ENCODE assay signal across 21 cellular contexts in genomic region chr11:106690923-106691322, GRCh38.
DNase-seq lines count a peak whose midpoint lies in the region; ATAC-seq, FAIRE-seq and TF ChIP-seq lines count a peak whose summit lies in the region.
"Had no signal": no experiment of that assay in that cellular context is flagged by ENCODE, and none has a peak within 500 bp of the region (broad histone marks: within the 10 kb centered on the region; RNA-seq: fewer than 3 reads in every experiment).

No MANE protein-coding gene starts in this region.

- no peak for TF ChIP-seq EP300 in SK-N-SH (IDR thresholded peaks at IDR 0.05; ENCODE audit: borderline replicate concordance in 1 of 2, low read depth in 1 of 2, low read length in 1 of 2)
- TF ChIP-seq EP300 in neural cell (conservative IDR thresholded peaks at IDR 0.05; ENCODE audit: poor library complexity, severe bottlenecking): peak; percentile 52

- 68% methylated on average over 1 of the region's 1 CpG for WGBS in SK-N-SH (ENCODE audit: low lambda C conversion rate)

- DNase-seq in SK-N-SH (no peak), osteoblast (ENCODE audit: insufficient read length, low spot score, missing footprints) (no peak), amygdala (lab: John Stamatoyannopoulos, UW) (no peak)
- DNase-seq: AML-193; Caco-2; Calu3; CD4-positive, alpha-beta T cell; CD8-positive, alpha-beta T cell; DMS79 treated with DMSO at 0.1 percent for 48 hours; EL; GF-D8 had no signal

- H3K27me3 ChIP-seq in SK-N-SH (ENCODE audit: insufficient read depth): no peaks in the 10 kb centered on the region
- no peaks in the 10 kb centered on the region for H3K27me3 ChIP-seq in neural cell (ENCODE audit: insufficient read depth, low read depth, low read length)
- H3K27me3 ChIP-seq in osteoblast (ENCODE audit: insufficient read depth, low read length): no peaks in the 10 kb centered on the region
- H3K27me3 ChIP-seq: BLaER1 treated with 17β-estradiol and CSF1 and Interleukin-3, amounts not matched to agents 10 nM and 100 nM had no signal

- H2AFZ ChIP-seq in SK-N-SH (ENCODE audit: low read depth) (no peak overlapping the region), neural cell (ENCODE audit: low read depth, low read length) (no peak overlapping the region), osteoblast (ENCODE audit: low read length) (no peak overlapping the region)

- H3K36me3 ChIP-seq in SK-N-SH (replicated peaks in 1 of 2; ENCODE audit: control insufficient read depth in 1 of 2, insufficient read depth in 2 of 2, low read length in 1 of 2) (no peaks in the 10 kb centered on the region), neural cell (ENCODE audit: insufficient read depth, low read length) (no peaks in the 10 kb centered on the region), osteoblast (ENCODE audit: insufficient read depth, low read length) (no peaks in the 10 kb centered on the region)
- H3K36me3 ChIP-seq: BLaER1 treated with 17β-estradiol and CSF1 and Interleukin-3, amounts not matched to agents 10 nM and 100 nM had no signal

- CTCF ChIA-PET in SK-N-SH (lab: Yijun Ruan, JAX): no interaction called here

- TF ChIP-seq RAD21 in SK-N-SH (IDR thresholded peaks at IDR 0.05; ENCODE audit: low read length): no peak
- no peak for TF ChIP-seq RAD21 in neural cell (conservative IDR thresholded peaks at IDR 0.05)

- H3K9ac ChIP-seq in SK-N-SH: no peak overlapping the region
- no peak overlapping the region for H3K9ac ChIP-seq in neural cell (ENCODE audit: low read length)
- H3K9ac ChIP-seq: BLaER1 treated with 17β-estradiol and CSF1 and Interleukin-3, amounts not matched to agents 10 nM and 100 nM had no signal

- no peaks in the 10 kb centered on the region for H3K9me2 ChIP-seq in SK-N-SH
- no peaks in the 10 kb centered on the region for H3K9me2 ChIP-seq in neural cell (ENCODE audit: insufficient read depth, low read length)

- peak; percentile 27 for FAIRE-seq in G401.6 (lab: Jason Lieb, UNC)
- FAIRE-seq: A204.1, D721Med, GM12891, GM19239 had no signal

- no peak for ATAC-seq in SK-N-SH treated with all-trans-retinoic acid at 6 μM for 48 hours
- ATAC-seq: CD8-positive, alpha-beta T cell had no signal

- H3F3A ChIP-seq in SK-N-SH (replicated peaks; ENCODE audit: insufficient read depth) (no peaks in the 10 kb centered on the region), neural cell (ENCODE audit: insufficient read depth, low read length, poor library complexity, severe bottlenecking) (no peaks in the 10 kb centered on the region)

- H3K4me2 ChIP-seq in SK-N-SH (no peak overlapping the region), neural cell (ENCODE audit: low read length) (no peak overlapping the region), osteoblast (ENCODE audit: insufficient read depth, low read length) (no peak overlapping the region)
- H3K4me2 ChIP-seq: BLaER1 treated with 17β-estradiol and CSF1 and Interleukin-3, amounts not matched to agents 10 nM and 100 nM had no signal

- TF ChIP-seq CTCF in SK-N-SH (IDR thresholded peaks at IDR 0.05) (no peak), neural cell (IDR thresholded peaks at IDR 0.05; ENCODE audit: poor library complexity, severe bottlenecking) (no peak), osteoblast (IDR thresholded peaks at IDR 0.05; ENCODE audit: extremely low read depth, low read depth, low read length) (no peak)

- H3K4me1 ChIP-seq in SK-N-SH (ENCODE audit: control insufficient read depth in 1 of 2, insufficient read depth in 2 of 2, low read depth in 1 of 2, low read length in 1 of 2) (peaks cover 0 to 3% of the 10 kb centered on the region in 2 experiments; a peak in 1 of 4 replicates), osteoblast (ENCODE audit: insufficient read depth, low read length) (no peaks in the 10 kb centered on the region)
- H3K4me1 ChIP-seq: BLaER1 treated with 17β-estradiol and CSF1 and Interleukin-3, amounts not matched to agents 10 nM and 100 nM had no signal

- no peaks in the 10 kb centered on the region for H3K79me2 ChIP-seq in SK-N-SH (ENCODE audit: insufficient read depth)
- no peaks in the 10 kb centered on the region for H3K79me2 ChIP-seq in neural cell (replicated peaks; ENCODE audit: insufficient read depth, low read length)
- H3K79me2 ChIP-seq in osteoblast (ENCODE audit: insufficient read depth, low read length): no peaks in the 10 kb centered on the region

- H4K20me1 ChIP-seq in SK-N-SH (ENCODE audit: insufficient read depth) (no peaks in the 10 kb centered on the region), neural cell (ENCODE audit: insufficient read depth) (no peaks in the 10 kb centered on the region), osteoblast (ENCODE audit: insufficient read depth, low read length) (no peaks in the 10 kb centered on the region)
- H4K20me1 ChIP-seq: BLaER1 treated with 17β-estradiol and CSF1 and Interleukin-3, amounts not matched to agents 10 nM and 100 nM had no signal

- POLR2A ChIA-PET in SK-N-SH (lab: Yijun Ruan, JAX): no interaction called here

- no peak overlapping the region for H3K4me3 ChIP-seq in SK-N-SH (ENCODE audit: low read depth in 2 of 2, low read length in 1 of 2)
- no peak overlapping the region for H3K4me3 ChIP-seq in neural cell (ENCODE audit: low read length)
- no peak overlapping the region for H3K4me3 ChIP-seq in osteoblast (ENCODE audit: insufficient read depth, low read length)
- H3K4me3 ChIP-seq: BLaER1 treated with 17β-estradiol and CSF1 and Interleukin-3, amounts not matched to agents 10 nM and 100 nM had no signal

- H3K9me3 ChIP-seq in SK-N-SH (no peaks in the 10 kb centered on the region), neural cell (ENCODE audit: low read length) (no peaks in the 10 kb centered on the region), osteoblast (ENCODE audit: low read depth, low read length) (no peaks in the 10 kb centered on the region)
- H3K9me3 ChIP-seq: BLaER1 treated with 17β-estradiol and CSF1 and Interleukin-3, amounts not matched to agents 10 nM and 100 nM had no signal

- H3K27ac ChIP-seq in SK-N-SH (ENCODE audit: low read depth in 2 of 2, low read length in 1 of 2): no peak overlapping the region
- no peak overlapping the region for H3K27ac ChIP-seq in neural cell (ENCODE audit: low read length)
- H3K27ac ChIP-seq in osteoblast (ENCODE audit: low read depth, low read length): no peak overlapping the region
- H3K27ac ChIP-seq: 22Rv1; BLaER1 treated with 17β-estradiol and CSF1 and Interleukin-3, amounts not matched to agents 10 nM and 100 nM; C4-2B had no signal

TF ChIP-seq in SK-N-SH, 30 proteins besides CTCF, POLR2A, EP300 and RAD21 (continues in another document):
- TF ChIP-seq, protein P1, sequence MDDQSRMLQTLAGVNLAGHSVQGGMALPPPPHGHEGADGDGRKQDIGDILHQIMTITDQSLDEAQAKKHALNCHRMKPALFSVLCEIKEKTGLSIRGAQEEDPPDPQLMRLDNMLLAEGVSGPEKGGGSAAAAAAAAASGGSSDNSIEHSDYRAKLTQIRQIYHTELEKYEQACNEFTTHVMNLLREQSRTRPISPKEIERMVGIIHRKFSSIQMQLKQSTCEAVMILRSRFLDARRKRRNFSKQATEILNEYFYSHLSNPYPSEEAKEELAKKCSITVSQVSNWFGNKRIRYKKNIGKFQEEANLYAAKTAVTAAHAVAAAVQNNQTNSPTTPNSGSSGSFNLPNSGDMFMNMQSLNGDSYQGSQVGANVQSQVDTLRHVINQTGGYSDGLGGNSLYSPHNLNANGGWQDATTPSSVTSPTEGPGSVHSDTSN (IDR thresholded peaks at IDR 0.05): peak; percentile 33; the same call in 1 of the 2 replicates

TF ChIP-seq in SK-N-SH treated with all-trans-retinoic acid at 6 μM for 48 hours, 23 proteins besides CTCF, POLR2A, EP300 and RAD21 (continues in another document):
- no peak for TF ChIP-seq ZNF8 (CRISPR knock-in tag; IDR thresholded peaks at IDR 0.05)
- TF ChIP-seq ARNTL (CRISPR knock-in tag; IDR thresholded peaks at IDR 0.05; ENCODE audit: borderline replicate concordance, low read depth): no peak
- no peak for TF ChIP-seq SNAI2 (CRISPR knock-in tag; IDR thresholded peaks at IDR 0.05)
- TF ChIP-seq POU6F1 (CRISPR knock-in tag; IDR thresholded peaks at IDR 0.05; ENCODE audit: borderline replicate concordance, low read depth): no peak
- no peak for TF ChIP-seq ZNF70 (CRISPR knock-in tag; IDR thresholded peaks at IDR 0.05)
- no peak for TF ChIP-seq BACH2 (CRISPR knock-in tag; IDR thresholded peaks at IDR 0.05; ENCODE audit: borderline replicate concordance)
- no peak for TF ChIP-seq ESRRG (CRISPR knock-in tag; IDR thresholded peaks at IDR 0.05)

TF ChIP-seq in neural cell, 6 proteins besides CTCF, POLR2A, EP300 and RAD21:
- no peak for TF ChIP-seq POLR2AphosphoS5 (IDR thresholded peaks at IDR 0.05)
- TF ChIP-seq, protein P2, sequence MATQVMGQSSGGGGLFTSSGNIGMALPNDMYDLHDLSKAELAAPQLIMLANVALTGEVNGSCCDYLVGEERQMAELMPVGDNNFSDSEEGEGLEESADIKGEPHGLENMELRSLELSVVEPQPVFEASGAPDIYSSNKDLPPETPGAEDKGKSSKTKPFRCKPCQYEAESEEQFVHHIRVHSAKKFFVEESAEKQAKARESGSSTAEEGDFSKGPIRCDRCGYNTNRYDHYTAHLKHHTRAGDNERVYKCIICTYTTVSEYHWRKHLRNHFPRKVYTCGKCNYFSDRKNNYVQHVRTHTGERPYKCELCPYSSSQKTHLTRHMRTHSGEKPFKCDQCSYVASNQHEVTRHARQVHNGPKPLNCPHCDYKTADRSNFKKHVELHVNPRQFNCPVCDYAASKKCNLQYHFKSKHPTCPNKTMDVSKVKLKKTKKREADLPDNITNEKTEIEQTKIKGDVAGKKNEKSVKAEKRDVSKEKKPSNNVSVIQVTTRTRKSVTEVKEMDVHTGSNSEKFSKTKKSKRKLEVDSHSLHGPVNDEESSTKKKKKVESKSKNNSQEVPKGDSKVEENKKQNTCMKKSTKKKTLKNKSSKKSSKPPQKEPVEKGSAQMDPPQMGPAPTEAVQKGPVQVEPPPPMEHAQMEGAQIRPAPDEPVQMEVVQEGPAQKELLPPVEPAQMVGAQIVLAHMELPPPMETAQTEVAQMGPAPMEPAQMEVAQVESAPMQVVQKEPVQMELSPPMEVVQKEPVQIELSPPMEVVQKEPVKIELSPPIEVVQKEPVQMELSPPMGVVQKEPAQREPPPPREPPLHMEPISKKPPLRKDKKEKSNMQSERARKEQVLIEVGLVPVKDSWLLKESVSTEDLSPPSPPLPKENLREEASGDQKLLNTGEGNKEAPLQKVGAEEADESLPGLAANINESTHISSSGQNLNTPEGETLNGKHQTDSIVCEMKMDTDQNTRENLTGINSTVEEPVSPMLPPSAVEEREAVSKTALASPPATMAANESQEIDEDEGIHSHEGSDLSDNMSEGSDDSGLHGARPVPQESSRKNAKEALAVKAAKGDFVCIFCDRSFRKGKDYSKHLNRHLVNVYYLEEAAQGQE (IDR thresholded peaks at IDR 0.05; ENCODE audit: borderline replicate concordance): no peak
- TF ChIP-seq MXI1 (conservative IDR thresholded peaks at IDR 0.05; ENCODE audit: poor library complexity, severe bottlenecking): no peak
- no peak for TF ChIP-seq TAF1 (IDR thresholded peaks at IDR 0.05; ENCODE audit: low read depth)
- TF ChIP-seq EZH2 (IDR thresholded peaks at IDR 0.05; ENCODE audit: borderline replicate concordance, insufficient read depth, low read length, poor library complexity, severe bottlenecking): no peak
- no peak for TF ChIP-seq SMC3 (conservative IDR thresholded peaks at IDR 0.05; ENCODE audit: poor library complexity)
